Comparison of ENCODE assay signal across 1 cellular context in the genomic region with DNA sequence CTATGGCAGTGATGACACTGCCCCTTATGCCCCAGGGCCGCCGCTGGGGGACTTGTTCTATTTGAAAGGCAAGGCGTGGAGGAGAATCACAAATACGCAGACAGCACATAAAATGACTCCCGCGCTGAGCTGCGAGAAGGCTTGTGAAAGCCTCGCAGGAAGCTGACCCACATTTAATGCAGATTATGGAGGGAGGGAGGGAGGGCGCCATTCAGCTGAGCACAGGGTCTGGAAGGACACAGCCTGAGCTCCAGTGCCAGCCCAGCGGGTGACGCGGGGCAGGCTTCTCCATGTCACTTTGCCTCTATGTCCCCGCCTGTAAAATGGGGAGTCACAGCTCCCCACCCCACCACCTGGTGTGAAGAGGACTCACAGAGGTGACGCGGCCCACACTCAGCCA.
TF ChIP-seq lines count a peak whose summit lies in the region.

No MANE protein-coding gene starts in this region.

TF ChIP-seq in GM23338, 12 proteins besides CTCF, POLR2A, EP300 and RAD21 (continued from another document):
- TF ChIP-seq EZH2phosphoT487 (IDR thresholded peaks at IDR 0.05; ENCODE audit: unreplicated experiment) = no peak
- no peak for TF ChIP-seq POLR2AphosphoS5 (IDR thresholded peaks at IDR 0.05; ENCODE audit: low read depth)
- TF ChIP-seq STAT1 (IDR thresholded peaks at IDR 0.05; ENCODE audit: unreplicated experiment) = no peak
